Comparison of ENCODE assay signal across 23 cellular contexts in the genomic region with DNA sequence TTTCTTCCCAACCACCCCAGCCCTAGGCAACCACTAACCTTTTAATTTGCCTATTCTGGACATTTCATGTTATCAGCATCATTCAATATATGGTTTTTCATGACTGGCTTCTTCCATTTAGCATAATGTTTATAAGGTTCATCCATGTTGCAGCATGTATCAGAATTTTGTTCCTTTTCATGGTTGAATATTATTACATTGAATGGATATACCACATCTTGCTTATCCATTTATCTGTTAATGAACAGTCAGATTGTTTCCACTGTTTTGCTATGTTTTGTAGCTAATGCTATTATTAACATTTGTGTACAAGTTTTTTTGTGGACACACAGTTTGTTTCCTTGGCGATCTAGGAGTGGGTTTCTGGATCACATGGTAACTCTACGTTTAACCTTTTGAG.
"Had no signal": no experiment of that assay in that cellular context is flagged by ENCODE, and none has a peak within 500 bp of the region (broad histone marks: within the 10 kb centered on the region; RNA-seq: fewer than 3 reads in every experiment).

No MANE protein-coding gene starts in this region.

- H3K9me3 ChIP-seq: MG63, SJSA1 had no signal

- ATAC-seq: HepG2 had no signal

- H3K4me3 ChIP-seq: MG63, SJSA1, SK-N-MC had no signal

- FAIRE-seq: HepG2, RCC 7860 had no signal

- H3K27ac ChIP-seq: SJSA1, SK-N-MC had no signal

- DNase-seq: IMR-90, Karpas-422, KG1, MG63, NCI-H1092, NCI-H1105 treated with DMSO at 0.1 percent for 48 hours, NCI-H1417 treated with DMSO at 0.1 percent for 48 hours, NCI-H146, NCI-H1694 treated with DMSO at 0.1 percent for 48 hours, NCI-H1930, NCI-H2081, NCI-H2107, NCI-H2227 treated with DMSO at 0.1 percent for 48 hours, NCI-H524, NCI-H526 treated with DMSO at 0.1 percent for 48 hours, NCI-H774, Right ventricle myocardium superior, RPMI8226, SIG-M5 had no signal

- H3K36me3 ChIP-seq: MG63 had no signal
